ENCODE assay signal across 1 cellular context in genomic region chr1:23558140-23558871, GRCh38.
A peak's percentile ranks its signal among the peaks of the same experiment; 100 is the strongest.
TF ChIP-seq lines count a peak whose summit lies in the region.

No MANE protein-coding gene starts in this region.

TF ChIP-seq in HepG2, 621 proteins besides CTCF, POLR2A, EP300 and RAD21 (continued from another document and continues in another):
- TF ChIP-seq PRDM10 (CRISPR knock-in tag; IDR thresholded peaks at IDR 0.05; ENCODE audit: low read depth) (peak; percentile 95), RBFOX2 (IDR thresholded peaks at IDR 0.05; ENCODE audit: low read depth, low read length) (peak; percentile 82), ZUFSP (CRISPR knock-in tag; IDR thresholded peaks at IDR 0.05; ENCODE audit: borderline replicate concordance) (no peak), THAP11 (CRISPR knock-in tag; IDR thresholded peaks at IDR 0.05) (peak; percentile 47), ARNT2 (CRISPR knock-in tag; IDR thresholded peaks at IDR 0.05; ENCODE audit: low read depth) (peak; percentile 80), GABPA (IDR thresholded peaks at IDR 0.05; ENCODE audit: low read depth, low read length) (no peak), GABPA (CRISPR knock-in tag; IDR thresholded peaks at IDR 0.05; ENCODE audit: low read depth) (peak; percentile 72), AKAP8 (CRISPR knock-in tag; IDR thresholded peaks at IDR 0.05) (0 out of 2 replicates have a peak, but pooled peaks have one; percentile 40), ZNF784 (CRISPR knock-in tag; IDR thresholded peaks at IDR 0.05; ENCODE audit: borderline replicate concordance) (peak; percentile 40; the same call in 1 of the 2 replicates), ZSCAN30 (CRISPR knock-in tag; IDR thresholded peaks at IDR 0.05) (no peak), ZFP82 (CRISPR knock-in tag; IDR thresholded peaks at IDR 0.05; ENCODE audit: borderline replicate concordance) (no peak), PITX1 (CRISPR knock-in tag; IDR thresholded peaks at IDR 0.05) (peak; percentile 59), ZNF775 (CRISPR knock-in tag; IDR thresholded peaks at IDR 0.05; ENCODE audit: borderline replicate concordance) (no peak), ZFYVE20 (CRISPR knock-in tag; IDR thresholded peaks at IDR 0.05; ENCODE audit: borderline replicate concordance, low read depth) (no peak), JDP2 (CRISPR knock-in tag; IDR thresholded peaks at IDR 0.05; ENCODE audit: borderline replicate concordance) (no peak), KLF6 (CRISPR knock-in tag; IDR thresholded peaks at IDR 0.05) (no peak), IKZF4 (CRISPR knock-in tag; IDR thresholded peaks at IDR 0.05; ENCODE audit: borderline replicate concordance, low read depth, not compliant biosample characterization) (peak; percentile 76), ZNF510 (CRISPR knock-in tag; IDR thresholded peaks at IDR 0.05; ENCODE audit: low read depth) (no peak; the same call in 1 of the 2 replicates), SOX5 (CRISPR knock-in tag; IDR thresholded peaks at IDR 0.05; ENCODE audit: borderline replicate concordance) (0 out of 2 replicates have a peak, but pooled peaks have one; percentile 18), KAT8 (CRISPR knock-in tag; IDR thresholded peaks at IDR 0.05) (0 out of 2 replicates have a peak, but pooled peaks have one; percentile 53), CCAR2 (optimal IDR thresholded peaks at IDR 0.05; ENCODE audit: low read depth, low read length) (no peak), ATAD3A (CRISPR knock-in tag; IDR thresholded peaks at IDR 0.05) (no peak), ARID2 (CRISPR knock-in tag; IDR thresholded peaks at IDR 0.05; ENCODE audit: borderline replicate concordance) (peak; percentile 76; the same call in 1 of the 2 replicates), ZNF7 (CRISPR knock-in tag; IDR thresholded peaks at IDR 0.05) (no peak), ZFP41 (CRISPR knock-in tag; IDR thresholded peaks at IDR 0.05; ENCODE audit: borderline replicate concordance) (no peak; the same call in 1 of the 2 replicates), ZNF781 (CRISPR knock-in tag; IDR thresholded peaks at IDR 0.05; ENCODE audit: borderline replicate concordance, not compliant biosample characterization) (peak; percentile 64), RNF2 (conservative IDR thresholded peaks at IDR 0.05; ENCODE audit: low read depth) (no peak), ZNF253 (CRISPR knock-in tag; IDR thresholded peaks at IDR 0.05; ENCODE audit: borderline replicate concordance) (no peak), ZGPAT (CRISPR knock-in tag; IDR thresholded peaks at IDR 0.05) (peak; percentile 58; the same call in 1 of the 2 replicates), FIP1L1 (IDR thresholded peaks at IDR 0.05; ENCODE audit: borderline replicate concordance, insufficient read depth, low read depth, low read length) (no peak), CENPT (CRISPR knock-in tag; IDR thresholded peaks at IDR 0.05; ENCODE audit: low read depth) (peak; percentile 53; the same call in 1 of the 2 replicates), CCDC6 (CRISPR knock-in tag; IDR thresholded peaks at IDR 0.05) (no peak), HDAC2 (CRISPR knock-in tag; IDR thresholded peaks at IDR 0.05) (peak; percentile 86), DNMT3B (CRISPR knock-in tag; conservative IDR thresholded peaks at IDR 0.05) (no peak), CHD2 (IDR thresholded peaks at IDR 0.05; ENCODE audit: low read depth, low read length) (no peak), ZNF569 (CRISPR knock-in tag; IDR thresholded peaks at IDR 0.05; ENCODE audit: borderline replicate concordance) (no peak), PRMT3 (CRISPR knock-in tag; IDR thresholded peaks at IDR 0.05; ENCODE audit: borderline replicate concordance, low read depth) (no peak), SYNCRIP (IDR thresholded peaks at IDR 0.05; ENCODE audit: insufficient read depth, low read depth, low read length) (no peak), ZNF280B (CRISPR knock-in tag; IDR thresholded peaks at IDR 0.05; ENCODE audit: borderline replicate concordance) (0 out of 2 replicates have a peak, but pooled peaks have one; percentile 26), ZBTB10 (CRISPR knock-in tag; IDR thresholded peaks at IDR 0.05; ENCODE audit: borderline replicate concordance) (no peak), HNRNPH1 (optimal IDR thresholded peaks at IDR 0.05; ENCODE audit: low read depth, low read length) (no peak), ZSCAN25 (CRISPR knock-in tag; IDR thresholded peaks at IDR 0.05) (peak; percentile 50; the same call in 1 of the 2 replicates), TFDP1 (CRISPR knock-in tag; IDR thresholded peaks at IDR 0.05; ENCODE audit: borderline replicate concordance) (peak; percentile 83; the same call in 1 of the 2 replicates)
- TF ChIP-seq, protein P1, sequence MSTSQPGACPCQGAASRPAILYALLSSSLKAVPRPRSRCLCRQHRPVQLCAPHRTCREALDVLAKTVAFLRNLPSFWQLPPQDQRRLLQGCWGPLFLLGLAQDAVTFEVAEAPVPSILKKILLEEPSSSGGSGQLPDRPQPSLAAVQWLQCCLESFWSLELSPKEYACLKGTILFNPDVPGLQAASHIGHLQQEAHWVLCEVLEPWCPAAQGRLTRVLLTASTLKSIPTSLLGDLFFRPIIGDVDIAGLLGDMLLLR (CRISPR knock-in tag; IDR thresholded peaks at IDR 0.05), result peak; percentile 28; the same call in 1 of the 2 replicates
- TF ChIP-seq, protein P2, sequence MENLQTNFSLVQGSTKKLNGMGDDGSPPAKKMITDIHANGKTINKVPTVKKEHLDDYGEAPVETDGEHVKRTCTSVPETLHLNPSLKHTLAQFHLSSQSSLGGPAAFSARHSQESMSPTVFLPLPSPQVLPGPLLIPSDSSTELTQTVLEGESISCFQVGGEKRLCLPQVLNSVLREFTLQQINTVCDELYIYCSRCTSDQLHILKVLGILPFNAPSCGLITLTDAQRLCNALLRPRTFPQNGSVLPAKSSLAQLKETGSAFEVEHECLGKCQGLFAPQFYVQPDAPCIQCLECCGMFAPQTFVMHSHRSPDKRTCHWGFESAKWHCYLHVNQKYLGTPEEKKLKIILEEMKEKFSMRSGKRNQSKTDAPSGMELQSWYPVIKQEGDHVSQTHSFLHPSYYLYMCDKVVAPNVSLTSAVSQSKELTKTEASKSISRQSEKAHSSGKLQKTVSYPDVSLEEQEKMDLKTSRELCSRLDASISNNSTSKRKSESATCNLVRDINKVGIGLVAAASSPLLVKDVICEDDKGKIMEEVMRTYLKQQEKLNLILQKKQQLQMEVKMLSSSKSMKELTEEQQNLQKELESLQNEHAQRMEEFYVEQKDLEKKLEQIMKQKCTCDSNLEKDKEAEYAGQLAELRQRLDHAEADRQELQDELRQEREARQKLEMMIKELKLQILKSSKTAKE (CRISPR knock-in tag; IDR thresholded peaks at IDR 0.05; ENCODE audit: borderline replicate concordance), result peak; percentile 83
- TF ChIP-seq, protein P3, sequence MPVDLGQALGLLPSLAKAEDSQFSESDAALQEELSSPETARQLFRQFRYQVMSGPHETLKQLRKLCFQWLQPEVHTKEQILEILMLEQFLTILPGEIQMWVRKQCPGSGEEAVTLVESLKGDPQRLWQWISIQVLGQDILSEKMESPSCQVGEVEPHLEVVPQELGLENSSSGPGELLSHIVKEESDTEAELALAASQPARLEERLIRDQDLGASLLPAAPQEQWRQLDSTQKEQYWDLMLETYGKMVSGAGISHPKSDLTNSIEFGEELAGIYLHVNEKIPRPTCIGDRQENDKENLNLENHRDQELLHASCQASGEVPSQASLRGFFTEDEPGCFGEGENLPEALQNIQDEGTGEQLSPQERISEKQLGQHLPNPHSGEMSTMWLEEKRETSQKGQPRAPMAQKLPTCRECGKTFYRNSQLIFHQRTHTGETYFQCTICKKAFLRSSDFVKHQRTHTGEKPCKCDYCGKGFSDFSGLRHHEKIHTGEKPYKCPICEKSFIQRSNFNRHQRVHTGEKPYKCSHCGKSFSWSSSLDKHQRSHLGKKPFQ (CRISPR knock-in tag; IDR thresholded peaks at IDR 0.05; ENCODE audit: insufficient replicate concordance), result no peak
